In the genomic region with DNA sequence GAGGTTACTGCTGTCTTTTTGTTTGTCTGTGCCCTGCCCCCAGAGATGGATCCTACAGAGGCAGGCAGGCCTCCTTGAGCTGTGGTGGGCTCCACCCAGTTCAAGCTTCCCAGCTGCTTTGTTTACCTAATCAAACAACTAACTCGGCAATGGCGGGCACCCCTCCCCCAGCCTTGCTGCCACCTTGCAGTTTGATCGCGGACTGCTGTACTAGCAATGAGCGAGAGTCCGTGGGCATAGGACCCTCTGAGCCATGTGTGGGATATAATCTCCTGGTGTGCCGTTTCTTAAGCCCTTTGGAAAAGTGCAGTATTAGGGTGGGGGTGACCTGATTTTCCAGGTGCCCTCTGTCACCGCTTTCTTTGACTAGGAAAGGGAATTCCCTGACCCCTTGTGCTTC, we compare ENCODE assay signal across 2 cellular contexts. TPM values are rescaled to one million over a fixed set of nuclear protein-coding genes. Genes with fewer than 3 reads are reported as not detected.
"Had no signal": no experiment of that assay in that cellular context is flagged by ENCODE, and none has a peak within 500 bp of the region (broad histone marks: within the 10 kb centered on the region; RNA-seq: fewer than 3 reads in every experiment).

No MANE protein-coding gene starts in this region.

RNA-seq across cellular contexts. Expression of gene RETREG1, which starts 31.9 kb away (rescaled TPM):
- total RNA-seq: HepG2, IMR-90 had no signal
- polyA plus RNA-seq: IMR-90 had no signal
